In genomic region chr7:7970113-7970619, GRCh38 we compare ENCODE assay signal across 8 cellular contexts. TPM values are rescaled to one million over a fixed set of nuclear protein-coding genes. Genes with fewer than 3 reads are reported as not detected.
A peak's percentile ranks its signal among the peaks of the same experiment; 100 is the strongest.
DNase-seq lines count a peak whose midpoint lies in the region; ATAC-seq and TF ChIP-seq lines count a peak whose summit lies in the region.

No MANE protein-coding gene starts in this region.

- DNase-seq in NCI-H69 (lab: John Stamatoyannopoulos, UW) (peak; percentile 79), epithelial cell of proximal tubule (ENCODE audit: low read depth) (no peak), retina (peak; percentile 74), GF-D8 (lab: John Stamatoyannopoulos, UW) (no peak)

- TF ChIP-seq CTCF in GM12875 (IDR thresholded peaks at IDR 0.05; ENCODE audit: borderline replicate concordance, insufficient read depth, low read depth, low read length) (no peak), epithelial cell of proximal tubule (conservative IDR thresholded peaks at IDR 0.05; ENCODE audit: low read depth, low read length) (peak; percentile 1)

- H3K4me3 ChIP-seq in GM12875 (ENCODE audit: low read depth, low read length) (peak overlapping the region; percentile 79), epithelial cell of proximal tubule (ENCODE audit: low read depth, low read length) (peak overlapping the region; percentile 82)

- ATAC-seq in activated CD4-positive, CD25-positive, alpha-beta regulatory T cell treated with anti-CD3 and anti-CD28 coated beads, Interleukin-2, amount 50 U/mL, for 24 hours = no peak
- no peak for ATAC-seq in GM21381 (IDR thresholded peaks at IDR 0.05; ENCODE audit: unreplicated experiment)
- no peak for ATAC-seq in HG02588 (IDR thresholded peaks at IDR 0.05; ENCODE audit: unreplicated experiment)

RNA-seq across cellular contexts. Expression of gene GLCCI1, which starts 1.6 kb away (rescaled TPM):
- 1.9 and 3.0 TPM in 2 replicates for total RNA-seq in epithelial cell of proximal tubule

Comparison
In these comparisons a context has a peak if more than half of its experiments do, and no peak if none do; other contexts are left out.
1. DNase-seq: peak in NCI-H69 (single experiment) and retina (single experiment); none in epithelial cell of proximal tubule (single experiment) and GF-D8 (single experiment).